16 cellular contexts compared by ENCODE assay signal in genomic region chr17:29283496-29283895, GRCh38. TPM values are rescaled to one million over a fixed set of nuclear protein-coding genes. Genes with fewer than 3 reads are reported as not detected.
DNase-seq lines count a peak whose midpoint lies in the region; TF ChIP-seq lines count a peak whose summit lies in the region.
"Had no signal": no experiment of that assay in that cellular context is flagged by ENCODE, and none has a peak within 500 bp of the region (broad histone marks: within the 10 kb centered on the region; RNA-seq: fewer than 3 reads in every experiment).

No MANE protein-coding gene starts in this region.

- H3K4me3 ChIP-seq in choroid plexus epithelial cell (ENCODE audit: low read depth, low read length) (no peak overlapping the region), trophoblast cell (ENCODE audit: low read depth, low read length) (no peak overlapping the region), Peyer's patch (no peak overlapping the region)
- H3K4me3 ChIP-seq: pancreas had no signal

- TF ChIP-seq CTCF in choroid plexus epithelial cell (conservative IDR thresholded peaks at IDR 0.05; ENCODE audit: low read depth, low read length) (peak; percentile 38), Peyer's patch (IDR thresholded peaks at IDR 0.05) (no peak)

- H3K27me3 ChIP-seq in trophoblast cell (ENCODE audit: insufficient read depth, low read length) (no peaks in the 10 kb centered on the region), Peyer's patch (no peaks in the 10 kb centered on the region)
- H3K27me3 ChIP-seq: pancreas had no signal

- peaks cover 6% of the 10 kb centered on the region for H3K9me3 Mint-ChIP-seq in activated T-cell treated with anti-CD3 and anti-CD28 coated beads, Interleukin-2, amount 50 U/mL, for 24 hours

- H3K4me1 ChIP-seq in trophoblast cell (ENCODE audit: control insufficient read depth in 1 of 2, insufficient read depth in 2 of 2, low read length in 2 of 2) (peaks cover 0 to 4% of the 10 kb centered on the region in 2 experiments), Peyer's patch (peaks cover 0 to 25% (median 5%) of the 10 kb centered on the region in 4 donors)

- peak overlapping the region; percentile 90 for H3K4ac ChIP-seq in trophoblast cell (ENCODE audit: low read depth, low read length)

- peaks cover 34 to 51% of the 10 kb centered on the region in 2 experiments for H3K36me3 ChIP-seq in trophoblast cell (ENCODE audit: control insufficient read depth in 1 of 2, insufficient read depth in 2 of 2, low read length in 2 of 2)
- peaks cover 0 to 73% (median 0%) of the 10 kb centered on the region in 3 donors for H3K36me3 ChIP-seq in Peyer's patch

- H3K4me1 Mint-ChIP-seq in activated T-cell treated with anti-CD3 and anti-CD28 coated beads, Interleukin-2, amount 50 U/mL, for 24 hours (ENCODE audit: low read depth), result peaks cover 76% of the 10 kb centered on the region

- H3K79me1 ChIP-seq in trophoblast cell (ENCODE audit: low read length), result no peaks in the 10 kb centered on the region

- H3K18ac ChIP-seq in trophoblast cell (ENCODE audit: low read length), result no peak overlapping the region

- no peak overlapping the region for H3K23ac ChIP-seq in trophoblast cell (ENCODE audit: low read length)

- H2AK5ac ChIP-seq in trophoblast cell (ENCODE audit: low read length), result no peak overlapping the region

- no peak for TF ChIP-seq POLR2A in Peyer's patch (IDR thresholded peaks at IDR 0.05)

- DNase-seq in activated T-cell treated with anti-CD3 and anti-CD28 coated beads, Interleukin-2, amount 50 U/mL, for 24 hours, result no peak
- DNase-seq in activated T-cell treated with anti-CD3 and anti-CD28 coated beads for 4 hours (no peak), NAMALWA (ENCODE audit: low spot score) (peak; percentile 45), choroid plexus epithelial cell (ENCODE audit: low read depth) (no peak), trophoblast cell (no peak), Peyer's patch (no peak), OCI-M1 (lab: John Stamatoyannopoulos, UW) (no peak), activated gamma-delta T cell (lab: John Stamatoyannopoulos, UW) (no peak)
- DNase-seq: activated CD4-positive, alpha-beta T cell treated with anti-CD3 and anti-CD28 coated beads for 48 hours; amniotic stem cell; pancreas had no signal

- peaks cover 15% of the 10 kb centered on the region for H3K79me2 ChIP-seq in trophoblast cell (ENCODE audit: control insufficient read depth, insufficient read depth, low read length, poor library complexity)

- no peak overlapping the region for H2BK12ac ChIP-seq in trophoblast cell (ENCODE audit: low read length)

- no peak overlapping the region for H2BK120ac ChIP-seq in trophoblast cell (ENCODE audit: insufficient read depth, low read length, poor library complexity)

- no peak overlapping the region for H4K91ac ChIP-seq in trophoblast cell (ENCODE audit: low read depth, low read length)

- peak overlapping the region; percentile 23 for H3K4me3 Mint-ChIP-seq in activated T-cell treated with anti-CD3 and anti-CD28 coated beads, Interleukin-2, amount 50 U/mL, for 24 hours

- no peak overlapping the region for H3K4me2 ChIP-seq in trophoblast cell (ENCODE audit: low read length)

- no peak overlapping the region for H2AFZ ChIP-seq in trophoblast cell (ENCODE audit: insufficient read depth, low read length, poor library complexity)

- no peak overlapping the region for H3K14ac ChIP-seq in trophoblast cell (ENCODE audit: low read length)

- no peak overlapping the region for H3K9ac ChIP-seq in trophoblast cell (ENCODE audit: low read length)

- no CpG with 5 or more reads among the region's 5 CpGs for WGBS in trophoblast cell (ENCODE audit: extremely low coverage, insufficient coverage, insufficient read length)

- H3K9me3 ChIP-seq in trophoblast cell (ENCODE audit: insufficient read depth, low read depth, low read length) (no peaks in the 10 kb centered on the region), Peyer's patch (no peaks in the 10 kb centered on the region)
- H3K9me3 ChIP-seq: pancreas had no signal

- H3K36me3 Mint-ChIP-seq in activated T-cell treated with anti-CD3 and anti-CD28 coated beads, Interleukin-2, amount 50 U/mL, for 24 hours (ENCODE audit: low read depth), result peaks cover 97% of the 10 kb centered on the region

- no peak overlapping the region for H4K8ac ChIP-seq in trophoblast cell (ENCODE audit: low read depth, low read length)

- H3K27ac ChIP-seq in trophoblast cell (ENCODE audit: low read depth, low read length), result no peak overlapping the region
- no peak overlapping the region for H3K27ac ChIP-seq in Peyer's patch
- H3K27ac ChIP-seq: pancreas had no signal

- no peak overlapping the region for H4K12ac ChIP-seq in trophoblast cell (ENCODE audit: low read depth, low read length)

- no peaks in the 10 kb centered on the region for H3K27me3 Mint-ChIP-seq in activated T-cell treated with anti-CD3 and anti-CD28 coated beads, Interleukin-2, amount 50 U/mL, for 24 hours

- no peak overlapping the region for H3K27ac Mint-ChIP-seq in activated T-cell treated with anti-CD3 and anti-CD28 coated beads, Interleukin-2, amount 50 U/mL, for 24 hours

- no peak overlapping the region for H2BK5ac ChIP-seq in trophoblast cell (ENCODE audit: low read depth, low read length, poor library complexity)

RNA-seq across cellular contexts. Expression of gene NUFIP2, which starts 10.5 kb away (rescaled TPM):
- 107 and 111 TPM in 2 replicates for polyA plus RNA-seq in trophoblast cell (2013)
- 10 to 100 TPM; 22.5 to 41.3 (median 32.5) TPM for total RNA-seq in Peyer's patch

RNA-seq across cellular contexts. Expression of gene CRYBA1, which starts 36.8 kb away (rescaled TPM):
- polyA plus RNA-seq in trophoblast cell (2013), result 5.8 and 6.1 TPM in 2 replicates
- total RNA-seq in Peyer's patch, result not detected
- total RNA-seq: HT1080, kidney epithelial cell, pancreas, temporal lobe had no signal
- polyA plus RNA-seq: AG04450, esophagus, pancreas had no signal
